In genomic region chr11:1761110-1761856, GRCh38 we compare ENCODE assay signal across 10 cellular contexts. TPM values are rescaled to one million over a fixed set of nuclear protein-coding genes. Genes with fewer than 3 reads are reported as not detected.
A peak's percentile ranks its signal among the peaks of the same experiment; 100 is the strongest.
DNase-seq lines count a peak whose midpoint lies in the region; ATAC-seq, FAIRE-seq and TF ChIP-seq lines count a peak whose summit lies in the region.
"Had no signal": no experiment of that assay in that cellular context is flagged by ENCODE, and none has a peak within 500 bp of the region (broad histone marks: within the 10 kb centered on the region; RNA-seq: fewer than 3 reads in every experiment).

No MANE protein-coding gene starts in this region.

- no peaks in the 10 kb centered on the region for H3K9me3 Mint-ChIP-seq in stimulated activated effector memory CD8-positive, alpha-beta T cell treated with anti-CD3 and anti-CD28 coated beads, Interleukin-12 subunit alpha, Interleukin-12 subunit beta, amount 100 ng/mL, for 72 hours
- H3K9me3 Mint-ChIP-seq: endodermal cell had no signal

- H3K9ac ChIP-seq in HCT116 (ENCODE audit: low read length) (no peak overlapping the region), HepG2 (ENCODE audit: insufficient read depth, low read depth, low read length) (0 out of 2 replicates have a peak overlapping the region, but pooled peaks have one; percentile 82)

- H3K4me1 Mint-ChIP-seq in stimulated activated effector memory CD8-positive, alpha-beta T cell treated with anti-CD3 and anti-CD28 coated beads, Interleukin-12 subunit alpha, Interleukin-12 subunit beta, amount 100 ng/mL, for 72 hours = peaks cover 51% of the 10 kb centered on the region

- intact Hi-C loops in HCT116 (cut with micrococcal nuclease) = no loop called here
- intact Hi-C loops in HepG2 (cut with micrococcal nuclease; ENCODE audit: unreplicated experiment) = no loop called here

- H3K4me1 ChIP-seq in HCT116 (ENCODE audit: control insufficient read depth in 1 of 2, insufficient read depth in 2 of 2, low read length in 2 of 2) = peaks cover 13 to 33% of the 10 kb centered on the region in 2 experiments; a peak in 3 of 4 replicates
- peaks cover 38% of the 10 kb centered on the region for H3K4me1 ChIP-seq in HepG2 (ENCODE audit: insufficient read depth, low read length)

- WGBS in HepG2 (ENCODE audit: low lambda C conversion rate) = 100% methylated on average over 6 of the region's 28 CpGs

- ATAC-seq in HCT116 (no peak), HepG2 (no peak)
- no peak for ATAC-seq in stimulated activated effector memory CD8-positive, alpha-beta T cell treated with anti-CD3 and anti-CD28 coated beads, Interleukin-12 subunit alpha, Interleukin-12 subunit beta, amount 100 ng/mL, for 72 hours

- no TSS peak for BruUV-seq in HCT116 (replicated peaks; lab: Mats Ljungman, UMichigan)
- BruUV-seq in HepG2 (replicated peaks; lab: Mats Ljungman, UMichigan) = no TSS peak

- no peaks in the 10 kb centered on the region for H3K9me2 ChIP-seq in HCT116 (ENCODE audit: insufficient read depth)

- H3K27ac ChIP-seq in HCT116 (ENCODE audit: low read depth, low read length) = no peak overlapping the region; the same call in 1 of the 2 replicates
- no peak overlapping the region for H3K27ac ChIP-seq in HepG2 (ENCODE audit: extremely low read length, insufficient read depth, low read length)

- CTCF ChIA-PET in HCT116 (lab: Charles Lee) (no interaction called here), HepG2 (lab: Yijun Ruan, JAX; ENCODE audit: low intra/inter-chr PET ratio, low total read pairs) (no interaction called here)

- H3K36me3 Mint-ChIP-seq in stimulated activated effector memory CD8-positive, alpha-beta T cell treated with anti-CD3 and anti-CD28 coated beads, Interleukin-12 subunit alpha, Interleukin-12 subunit beta, amount 100 ng/mL, for 72 hours = peaks cover 32% of the 10 kb centered on the region

- TF ChIP-seq RAD21 in HCT116 (IDR thresholded peaks at IDR 0.05; ENCODE audit: low read depth) (no peak), HepG2 (CRISPR knock-in tag; IDR thresholded peaks at IDR 0.05) (no peak)

- no peak for TF ChIP-seq POLR2A in HCT116 (IDR thresholded peaks at IDR 0.05; ENCODE audit: borderline replicate concordance, extremely low read depth, insufficient read depth, insufficient read length)
- TF ChIP-seq POLR2A in HepG2 (IDR thresholded peaks at IDR 0.05; ENCODE audit: insufficient read depth in 1 of 2, low read depth in 2 of 2, low read length in 2 of 2) = no peak

- POLR2A ChIA-PET in HCT116 (lab: Charles Lee) (interaction anchor here (1.0 kb wide), 1 partner anchor 11 kb away, joined by 4 read pairs; no protein-coding TSS in a partner anchor), HepG2 (lab: Yijun Ruan, JAX) (interaction anchor here (1.2 to 1.9 kb wide), 3 partner anchors 9 to 67 kb away, joined by 5 to 10 read pairs (median 6); no protein-coding TSS in a partner anchor)

- no peak for DNase-seq in HCT116 (ENCODE audit: low read depth, low spot score)
- no peak for DNase-seq in astrocyte of the cerebellum (ENCODE audit: low read depth)
- no peak for DNase-seq in HepG2 (ENCODE audit: low spot score)
- DNase-seq in stimulated activated effector memory CD8-positive, alpha-beta T cell treated with anti-CD3 and anti-CD28 coated beads, Interleukin-12 subunit alpha, Interleukin-12 subunit beta, amount 100 ng/mL, for 72 hours (ENCODE audit: low spot score in 2 of 2) = no peak
- DNase-seq in NCI-H2227 (lab: John Stamatoyannopoulos, UW; ENCODE audit: unreplicated experiment) = no peak
- no peak for DNase-seq in NCI-H1105 (lab: John Stamatoyannopoulos, UW)
- no peak for DNase-seq in NCI-H2196 treated with DMSO at 0.1 percent for 48 hours (lab: John Stamatoyannopoulos, UW; ENCODE audit: unreplicated experiment)
- no peak for DNase-seq in DMS153 treated with DMSO at 0.1 percent for 48 hours (lab: John Stamatoyannopoulos, UW; ENCODE audit: unreplicated experiment)
- DNase-seq: endodermal cell, SW 1271 had no signal

- H3K79me2 ChIP-seq in HCT116 (ENCODE audit: insufficient read depth, low read length) (peaks cover 17% of the 10 kb centered on the region; the same call in 1 of the 2 replicates), HepG2 (ENCODE audit: insufficient read depth, low read length) (peaks cover 9% of the 10 kb centered on the region)

- H3K4me3 ChIP-seq in HCT116 (replicated peaks in 1 of 2; ENCODE audit: low read depth in 1 of 2, low read length in 2 of 2) (no peak overlapping the region), astrocyte of the cerebellum (ENCODE audit: low read depth, low read length) (peak overlapping the region; percentile 86), HepG2 (replicated peaks in 1 of 3; ENCODE audit: insufficient read depth in 1 of 3, low read depth in 2 of 3, low read length in 3 of 3) (peak overlapping the region in 1 of 3 experiments; percentile 85; a peak in 1 of 6 replicates)

- peak overlapping the region; percentile 89 for H3K4me3 Mint-ChIP-seq in stimulated activated effector memory CD8-positive, alpha-beta T cell treated with anti-CD3 and anti-CD28 coated beads, Interleukin-12 subunit alpha, Interleukin-12 subunit beta, amount 100 ng/mL, for 72 hours

- H3K27ac Mint-ChIP-seq in stimulated activated effector memory CD8-positive, alpha-beta T cell treated with anti-CD3 and anti-CD28 coated beads, Interleukin-12 subunit alpha, Interleukin-12 subunit beta, amount 100 ng/mL, for 72 hours = peak overlapping the region; percentile 96
- H3K27ac Mint-ChIP-seq: endodermal cell had no signal

- FAIRE-seq in HepG2 (lab: Jason Lieb, UNC) = no peak

- H4K20me1 ChIP-seq in HCT116 (ENCODE audit: insufficient read depth) = no peaks in the 10 kb centered on the region
- H4K20me1 ChIP-seq in HepG2 (ENCODE audit: insufficient read depth, low read length) = peaks cover 6% of the 10 kb centered on the region; the same call in 1 of the 2 replicates

- RAD21 ChIA-PET in HCT116 (lab: Charles Lee; ENCODE audit: low non-redundant PET in 1 of 2, low total read pairs in 2 of 2, uncharacterized antibody in 2 of 2, unreplicated experiment in 2 of 2) = no interaction called here

- TF ChIP-seq EP300 in HepG2 (IDR thresholded peaks at IDR 0.05; ENCODE audit: low read depth in 2 of 2, low read length in 2 of 2) = no peak
- TF ChIP-seq EP300 in HepG2 (CRISPR knock-in tag; IDR thresholded peaks at IDR 0.05; ENCODE audit: borderline replicate concordance) = no peak

- 0 out of 2 replicates have a peak overlapping the region, but pooled peaks have one; percentile 7 for H3K4me2 ChIP-seq in HCT116 (ENCODE audit: low read length)
- H3K4me2 ChIP-seq in HepG2 (ENCODE audit: low read depth, low read length) = peak overlapping the region; percentile 89

- H3K27me3 ChIP-seq in HCT116 (ENCODE audit: insufficient read depth, low read length) (no peaks in the 10 kb centered on the region), HepG2 (ENCODE audit: control insufficient read depth in 1 of 2, insufficient read depth in 2 of 2, low read length in 2 of 2) (peaks cover 0 to 6% of the 10 kb centered on the region in 2 experiments; a peak in 1 of 5 replicates)

- no peak for TF ChIP-seq CTCF in HCT116 (IDR thresholded peaks at IDR 0.05 in 2 of 3, conservative IDR thresholded peaks at IDR 0.05 in 1 of 3; ENCODE audit: borderline replicate concordance in 1 of 3, insufficient read depth in 1 of 3, low read depth in 2 of 3, low read length in 2 of 3)
- no peak for TF ChIP-seq CTCF in astrocyte of the cerebellum (IDR thresholded peaks at IDR 0.05; ENCODE audit: low read depth, low read length, missing control alignments)
- no peak for TF ChIP-seq CTCF in HepG2 (CRISPR knock-in tag; IDR thresholded peaks at IDR 0.05)

- H3K9me3 ChIP-seq in HCT116 (ENCODE audit: control insufficient read depth in 1 of 2, insufficient read depth in 1 of 2, low read depth in 1 of 2, low read length in 2 of 2) (no peaks in the 10 kb centered on the region), HepG2 (ENCODE audit: low read length) (no peaks in the 10 kb centered on the region)

- in situ Hi-C loops in astrocyte of the cerebellum (cut with HindIII; ENCODE audit: low sequenced_read_pairs) = no loop called here
- in situ Hi-C loops in HepG2 (cut with HindIII; ENCODE audit: extremely low pct_ligation_motif_present, low pct_unique_long_range_greater_than_20kb) = loop anchor here (5.0 kb wide), 1 partner anchor 64 kb away; the partner anchor contains the start of gene KRTAP5-6

- no peak overlapping the region for H2AFZ ChIP-seq in HCT116 (ENCODE audit: low read depth, low read length, poor library complexity, severe bottlenecking)
- no peak overlapping the region for H2AFZ ChIP-seq in HepG2 (ENCODE audit: low read length)

- H3K36me3 ChIP-seq in HCT116 (ENCODE audit: control insufficient read depth in 1 of 2, insufficient read depth in 2 of 2, low read length in 2 of 2) (no peaks in the 10 kb centered on the region; a peak in 1 of 4 replicates), HepG2 (replicated peaks in 1 of 2; ENCODE audit: control insufficient read depth in 1 of 2, insufficient read depth in 2 of 2, low read length in 2 of 2) (peaks cover 16 to 18% of the 10 kb centered on the region in 2 experiments; a peak in 4 of 5 replicates)

RNA-seq across cellular contexts. Expression of gene CTSD, which starts 2.4 kb away (rescaled TPM):
- total RNA-seq in HCT116 (2021; ENCODE audit: unreplicated experiment) = 127 TPM
- polyA plus RNA-seq in HCT116 (2012) = 131 and 176 TPM in 2 replicates
- 41.6 and 143 TPM in 2 replicates for total RNA-seq in HepG2 (2016; rRNA removed; fragmentation: Illumina TruSeq; extraction: Trizol)
- 27.5 and 30.2 TPM in 2 replicates for total RNA-seq in HepG2 (2016; cell fraction: cytosol; rRNA removed; fragmentation: Illumina TruSeq; extraction: Trizol; ENCODE audit: low read depth)
- total RNA-seq in HepG2 (2016; cell fraction: insoluble cytoplasmic fraction; rRNA removed; fragmentation: Illumina TruSeq; extraction: Trizol) = 34.4 and 150 TPM in 2 replicates
- 48.5 and 49.5 TPM in 2 replicates for total RNA-seq in HepG2 (2016; cell fraction: membrane; rRNA removed; fragmentation: Illumina TruSeq; extraction: Trizol)
- total RNA-seq in HepG2 (2016; cell fraction: nucleus; rRNA removed; fragmentation: Illumina TruSeq; extraction: Trizol) = 148 and 175 TPM in 2 replicates
- 230 and 408 TPM in 2 replicates for polyA plus RNA-seq in HepG2 (2011; rRNA removed)
- polyA plus RNA-seq in HepG2 (2011; cell fraction: cytosol; rRNA removed) = 243 and 281 TPM in 2 replicates
- 384 and 418 TPM in 2 replicates for polyA plus RNA-seq in HepG2 (2011; cell fraction: nucleus; rRNA removed)
- 353 and 402 TPM in 2 replicates for polyA plus RNA-seq in HepG2 (2012)
- polyA plus RNA-seq in HepG2 (2016; cell fraction: cytosol; fragmentation: Illumina TruSeq; extraction: Trizol; ENCODE audit: low read depth) = 52.6 and 53.6 TPM in 2 replicates
- polyA plus RNA-seq in HepG2 (2016; cell fraction: insoluble cytoplasmic fraction; fragmentation: Illumina TruSeq; extraction: Trizol; ENCODE audit: low read depth) = 67.0 and 91.4 TPM in 2 replicates
- 63.0 and 71.7 TPM in 2 replicates for polyA plus RNA-seq in HepG2 (2016; cell fraction: membrane; fragmentation: Illumina TruSeq; extraction: Trizol; ENCODE audit: low read depth)
- 389 and 405 TPM in 2 replicates for polyA plus RNA-seq in HepG2 (2016; cell fraction: nucleus; fragmentation: Illumina TruSeq; extraction: Trizol; ENCODE audit: insufficient read depth, low read depth)
- polyA minus RNA-seq in HepG2 (2011; rRNA and poly(A)+ RNA removed; ENCODE audit: low replicate concordance) = 165 and 658 TPM in 2 replicates
- polyA minus RNA-seq in HepG2 (2011; cell fraction: cytosol; rRNA and poly(A)+ RNA removed) = 233 and 311 TPM in 2 replicates
- 60.6 and 93.4 TPM in 2 replicates for polyA minus RNA-seq in HepG2 (2011; cell fraction: nucleus; rRNA and poly(A)+ RNA removed)

RNA-seq across cellular contexts. Expression of gene IFITM10, which starts 10.9 kb away (rescaled TPM):
- total RNA-seq in HCT116 (2021; ENCODE audit: unreplicated experiment) (1.9 TPM), HepG2 (2016; rRNA removed; fragmentation: Illumina TruSeq; extraction: Trizol) (0.09 TPM in 1 of 2 replicates, not detected in the other)
- polyA plus RNA-seq in HCT116 (2012) = 0.23 and 0.29 TPM in 2 replicates
- total RNA-seq in HepG2 (2016; cell fraction: cytosol; rRNA removed; fragmentation: Illumina TruSeq; extraction: Trizol; ENCODE audit: low read depth) = not detected in 2 replicates
- not detected in 2 replicates for total RNA-seq in HepG2 (2016; cell fraction: insoluble cytoplasmic fraction; rRNA removed; fragmentation: Illumina TruSeq; extraction: Trizol)
- not detected in 2 replicates for total RNA-seq in HepG2 (2016; cell fraction: membrane; rRNA removed; fragmentation: Illumina TruSeq; extraction: Trizol)
- total RNA-seq in HepG2 (2016; cell fraction: nucleus; rRNA removed; fragmentation: Illumina TruSeq; extraction: Trizol) = not detected in 2 replicates
- polyA plus RNA-seq in HepG2 (2011; rRNA removed) = 0.13 and 0.22 TPM in 2 replicates
- polyA plus RNA-seq in HepG2 (2011; cell fraction: cytosol; rRNA removed) = 0.08 and 0.11 TPM in 2 replicates
- 1.8 and 2.5 TPM in 2 replicates for polyA plus RNA-seq in HepG2 (2011; cell fraction: nucleus; rRNA removed)
- polyA plus RNA-seq in HepG2 (2012) = 0.47 and 1.3 TPM in 2 replicates
- not detected in 2 replicates for polyA plus RNA-seq in HepG2 (2016; cell fraction: cytosol; fragmentation: Illumina TruSeq; extraction: Trizol; ENCODE audit: low read depth)
- polyA plus RNA-seq in HepG2 (2016; cell fraction: insoluble cytoplasmic fraction; fragmentation: Illumina TruSeq; extraction: Trizol; ENCODE audit: low read depth) = not detected in 2 replicates
- polyA plus RNA-seq in HepG2 (2016; cell fraction: membrane; fragmentation: Illumina TruSeq; extraction: Trizol; ENCODE audit: low read depth) = not detected in 2 replicates
- not detected in 2 replicates for polyA plus RNA-seq in HepG2 (2016; cell fraction: nucleus; fragmentation: Illumina TruSeq; extraction: Trizol; ENCODE audit: insufficient read depth, low read depth)
- polyA minus RNA-seq in HepG2 (2011; rRNA and poly(A)+ RNA removed; ENCODE audit: low replicate concordance) = 0.28 and 0.44 TPM in 2 replicates
- not detected in 2 replicates for polyA minus RNA-seq in HepG2 (2011; cell fraction: cytosol; rRNA and poly(A)+ RNA removed)
- 1.0 and 1.6 TPM in 2 replicates for polyA minus RNA-seq in HepG2 (2011; cell fraction: nucleus; rRNA and poly(A)+ RNA removed)
